Comparison of ENCODE assay signal across 25 cellular contexts in genomic region chr7:25907214-25907613, GRCh38.
"Had no signal": no experiment of that assay in that cellular context is flagged by ENCODE, and none has a peak within 500 bp of the region (broad histone marks: within the 10 kb centered on the region; RNA-seq: fewer than 3 reads in every experiment).

No MANE protein-coding gene starts in this region.

- H2AFZ ChIP-seq: parathyroid adenoma had no signal

- H3K36me3 Mint-ChIP-seq: naive B cell; stimulated activated naive B cell treated with anti-CD40 and anti-IgM and Interleukin-4, amounts not matched to agents 10 μg/mL and 1 μg/mL and 100 μg/mL, for 72 hours had no signal

- H3K4me1 Mint-ChIP-seq: naive B cell had no signal

- H3K9ac ChIP-seq: parathyroid adenoma had no signal

- H3K27ac Mint-ChIP-seq: nephron; stimulated activated naive B cell treated with anti-CD40 and anti-IgM and Interleukin-4, amounts not matched to agents 10 μg/mL and 1 μg/mL and 100 μg/mL, for 72 hours; stimulated activated naive CD8-positive, alpha-beta T cell treated with anti-CD3 and anti-CD28 coated beads, Interleukin-15, amount 100 ng/mL, for 72 hours had no signal

- H3K9me3 Mint-ChIP-seq: naive B cell; nephron; stimulated activated naive B cell treated with anti-CD40 and anti-IgM and Interleukin-4, amounts not matched to agents 10 μg/mL and 1 μg/mL and 100 μg/mL, for 72 hours; stimulated activated naive CD8-positive, alpha-beta T cell treated with anti-CD3 and anti-CD28 coated beads, Interleukin-15, amount 100 ng/mL, for 72 hours had no signal

- H3K27me3 Mint-ChIP-seq: stimulated activated naive CD8-positive, alpha-beta T cell treated with anti-CD3 and anti-CD28 coated beads, Interleukin-15, amount 100 ng/mL, for 72 hours had no signal

- ATAC-seq: esophagus mucosa; gastrocnemius medialis; heart right ventricle; left colon; left ventricle myocardium superior; right lobe of liver; stimulated activated naive B cell treated with anti-CD40 and anti-IgM and Interleukin-4, amounts not matched to agents 10 μg/mL and 1 μg/mL and 100 μg/mL, for 72 hours; stimulated activated naive CD8-positive, alpha-beta T cell treated with anti-CD3 and anti-CD28 coated beads, Interleukin-15, amount 100 ng/mL, for 72 hours had no signal

- H3K27me3 ChIP-seq: gastrocnemius medialis, right lobe of liver, spleen, testis had no signal

- H3K9me3 ChIP-seq: gastrocnemius medialis, heart right ventricle, prostate gland, right lobe of liver, spleen, testis, tibial nerve had no signal

- H3K36me3 ChIP-seq: gastrocnemius medialis, heart right ventricle, prostate gland, right lobe of liver, spleen, tibial nerve had no signal

- H3K4me1 ChIP-seq: gastrocnemius medialis, heart right ventricle, parathyroid adenoma, prostate gland, right lobe of liver, spleen, testis, tibial nerve had no signal

- H3K27ac ChIP-seq: dorsolateral prefrontal cortex, gastrocnemius medialis, heart right ventricle, parathyroid adenoma, prostate gland, right lobe of liver, spleen, testis, tibial nerve had no signal

- H3K4me3 ChIP-seq: dorsolateral prefrontal cortex, gastrocnemius medialis, heart right ventricle, lung, prostate gland, right lobe of liver, spleen, testis, tibial nerve had no signal

- H3K79me2 ChIP-seq: parathyroid adenoma had no signal

- H3K4me3 Mint-ChIP-seq: naive B cell; nephron; stimulated activated naive B cell treated with anti-CD40 and anti-IgM and Interleukin-4, amounts not matched to agents 10 μg/mL and 1 μg/mL and 100 μg/mL, for 72 hours; stimulated activated naive CD8-positive, alpha-beta T cell treated with anti-CD3 and anti-CD28 coated beads, Interleukin-15, amount 100 ng/mL, for 72 hours had no signal

- DNase-seq: cortex of kidney; dorsolateral prefrontal cortex; effector CD8-positive, alpha-beta T cell; gastrocnemius medialis; heart right ventricle; hypothalamus; kidney; left colon; left ventricle myocardium superior; mesenchymal stem cell; naive B cell; right lobe of liver; spleen; stimulated activated CD4-positive, alpha-beta T cell treated with anti-CD3 and anti-CD28 coated beads, Interleukin-15, amount 100 ng/mL, for 24 hours; stimulated activated CD4-positive, alpha-beta T cell treated with anti-CD3 and anti-CD28 coated beads, Interleukin-1b, Interleukin-23, amount 100 ng/mL, for 48 hours; stimulated activated CD4-positive, alpha-beta T cell treated with anti-CD3 and anti-CD28 coated beads, Interleukin-4, amount 100 ng/mL, for 4 hours; stimulated activated naive B cell treated with anti-CD40 and anti-IgM and Interleukin-4, amounts not matched to agents 10 μg/mL and 1 μg/mL and 100 μg/mL, for 72 hours; stimulated activated naive CD8-positive, alpha-beta T cell treated with anti-CD3 and anti-CD28 coated beads, Interleukin-15, amount 100 ng/mL, for 72 hours; testis had no signal
